ENCODE assay signal across 17 cellular contexts in genomic region chr12:122884091-122884826, GRCh38. TPM values are rescaled to one million over a fixed set of nuclear protein-coding genes. Genes with fewer than 3 reads are reported as not detected.
DNase-seq lines count a peak whose midpoint lies in the region; ATAC-seq, FAIRE-seq and TF ChIP-seq lines count a peak whose summit lies in the region.
"Had no signal": no experiment of that assay in that cellular context is flagged by ENCODE, and none has a peak within 500 bp of the region (broad histone marks: within the 10 kb centered on the region; RNA-seq: fewer than 3 reads in every experiment).

No MANE protein-coding gene starts in this region.

- H3K4me3 ChIP-seq in PC-9 (no peak overlapping the region), keratinocyte (ENCODE audit: control insufficient read depth in 2 of 3, extremely low read depth in 1 of 3, insufficient read depth in 2 of 3, low read depth in 1 of 3, low read length in 3 of 3) (no peak overlapping the region), gastrocnemius medialis (no peak overlapping the region)
- H3K4me3 ChIP-seq: ascending aorta had no signal

- no peaks in the 10 kb centered on the region for H3K27me3 Mint-ChIP-seq in Calu3 (ENCODE audit: unreplicated experiment)

- BruUV-seq in Calu3 (replicated peaks; lab: Mats Ljungman, UMichigan) (no TSS peak), PC-9 (replicated peaks; lab: Mats Ljungman, UMichigan) (no TSS peak)

- H3K4me1 ChIP-seq in PC-9 (replicated peaks; ENCODE audit: insufficient read depth) (peaks cover 45% of the 10 kb centered on the region), keratinocyte (ENCODE audit: control insufficient read depth, extremely low read depth, insufficient read depth, low read length) (peaks cover 40% of the 10 kb centered on the region), gastrocnemius medialis (peaks cover 49 to 60% of the 10 kb centered on the region in 2 donors)

- no peak for DNase-seq in Calu3
- no peak for DNase-seq in PC-9
- no peak for DNase-seq in keratinocyte (ENCODE audit: low read depth, low spot score)
- DNase-seq in gastrocnemius medialis: no peak
- DNase-seq in activated effector memory CD4-positive, alpha-beta T cell treated with anti-CD3 and anti-CD28 coated beads, Interleukin-2, amount 50 U/mL, for 16 hours: no peak
- no peak for DNase-seq in nucleus accumbens (lab: John Stamatoyannopoulos, UW)
- no peak for DNase-seq in posterior vena cava (ENCODE audit: low spot score)
- DNase-seq: activated CD4-positive, alpha-beta T cell treated with anti-CD3 and anti-CD28 coated beads for 4 hours; H9; hypothalamus; NCI-H2107; NCI-H748 treated with DMSO at 0.1 percent for 48 hours; SHP77; stimulated activated naive CD4-positive, alpha-beta T cell treated with Interleukin-2 at 50 U/mL for 16 hours had no signal

- H4K20me1 ChIP-seq in PC-9 (ENCODE audit: insufficient read depth) (peaks cover 37% of the 10 kb centered on the region; the same call in 1 of the 2 replicates), keratinocyte (ENCODE audit: control insufficient read depth, extremely low read depth, insufficient read depth, low read length) (peaks cover 18% of the 10 kb centered on the region)

- no peaks in the 10 kb centered on the region for H3K27me3 ChIP-seq in PC-9 (ENCODE audit: insufficient read depth, low read depth)
- H3K27me3 ChIP-seq in keratinocyte (ENCODE audit: control insufficient read depth, extremely low read depth, insufficient read depth, low read length): no peaks in the 10 kb centered on the region
- no peaks in the 10 kb centered on the region for H3K27me3 ChIP-seq in gastrocnemius medialis
- H3K27me3 ChIP-seq: ascending aorta had no signal

- peaks cover 29% of the 10 kb centered on the region for H3F3A ChIP-seq in PC-9 (ENCODE audit: insufficient read depth, low read depth)

- H3K4me1 Mint-ChIP-seq in Calu3 (ENCODE audit: low read depth, unreplicated experiment): peaks cover 84% of the 10 kb centered on the region

- peak overlapping the region; percentile 64 for H3K27ac Mint-ChIP-seq in Calu3 (ENCODE audit: unreplicated experiment)
- H3K27ac Mint-ChIP-seq: dendritic cell treated with granulocyte-macrophage colony-stimulating factor and Interleukin-4, amounts not matched to agents 40 ng/mL and 50 ng/mL, for 4 days; H9 had no signal

- no peak overlapping the region for H3K9ac ChIP-seq in keratinocyte (ENCODE audit: control insufficient read depth, extremely low read depth, insufficient read depth, low read length)

- no peaks in the 10 kb centered on the region for H3K9me3 Mint-ChIP-seq in Calu3 (ENCODE audit: low read depth, unreplicated experiment)
- H3K9me3 Mint-ChIP-seq: dendritic cell treated with granulocyte-macrophage colony-stimulating factor and Interleukin-4, amounts not matched to agents 40 ng/mL and 50 ng/mL, for 4 days; H9 had no signal

- in situ Hi-C loops in gastrocnemius medialis (cut with MboI; ENCODE audit: low sequenced_read_pairs in 4 of 4): no loop called here

- FAIRE-seq in keratinocyte (lab: Jason Lieb, UNC): no peak

- no peaks in the 10 kb centered on the region for H3K9me3 ChIP-seq in PC-9 (ENCODE audit: insufficient read depth, low read depth)
- no peaks in the 10 kb centered on the region for H3K9me3 ChIP-seq in keratinocyte (ENCODE audit: control insufficient read depth, low read depth, low read length)
- no peaks in the 10 kb centered on the region for H3K9me3 ChIP-seq in gastrocnemius medialis
- H3K9me3 ChIP-seq: ascending aorta had no signal

- H3K9me1 ChIP-seq in keratinocyte (ENCODE audit: control insufficient read depth, extremely low read depth, insufficient read depth, low read length): peaks cover 2% of the 10 kb centered on the region

- H3K79me2 ChIP-seq in PC-9 (ENCODE audit: low read depth) (peaks cover 91% of the 10 kb centered on the region), keratinocyte (ENCODE audit: control insufficient read depth, insufficient read depth, low read length) (peaks cover 85% of the 10 kb centered on the region)

- H2AFZ ChIP-seq in PC-9 (no peak overlapping the region), keratinocyte (ENCODE audit: control insufficient read depth, low read length) (no peak overlapping the region)

- peak overlapping the region; percentile 24 for H3K4me3 Mint-ChIP-seq in Calu3 (ENCODE audit: low read depth, unreplicated experiment)
- H3K4me3 Mint-ChIP-seq: dendritic cell treated with granulocyte-macrophage colony-stimulating factor and Interleukin-4, amounts not matched to agents 40 ng/mL and 50 ng/mL, for 4 days; H9 had no signal

- POLR2A ChIA-PET in PC-9 (lab: Charles Lee; ENCODE audit: unreplicated experiment): no interaction called here

- H3K9me2 ChIP-seq in PC-9 (ENCODE audit: insufficient read depth): no peaks in the 10 kb centered on the region

- intact Hi-C loops in Calu3 (cut with micrococcal nuclease; ENCODE audit: unreplicated experiment): loop anchor here (10.0 kb wide), 1 partner anchor 351 kb away; the partner anchor contains the start of genes MPHOSPH9 and MTRFR
- intact Hi-C loops in PC-9 (cut with micrococcal nuclease; ENCODE audit: unreplicated experiment): no loop called here
- intact Hi-C loops in gastrocnemius medialis (cut with DNase I; ENCODE audit: low total_unique reads): no loop called here
- intact Hi-C loops in posterior vena cava (cut with DNase I): no loop called here

- peaks cover 70% of the 10 kb centered on the region for H3K36me3 Mint-ChIP-seq in Calu3 (ENCODE audit: insufficient read depth, unreplicated experiment)

- H3K36me3 ChIP-seq in PC-9 (ENCODE audit: low read depth) (peaks cover 12% of the 10 kb centered on the region; the same call in 1 of the 2 replicates), keratinocyte (ENCODE audit: control insufficient read depth in 2 of 2, extremely low read depth in 1 of 2, insufficient read depth in 2 of 2, low read length in 2 of 2) (peaks cover 9 to 16% of the 10 kb centered on the region in 2 experiments), gastrocnemius medialis (no peaks in the 10 kb centered on the region)
- H3K36me3 ChIP-seq: ascending aorta had no signal

- no peak for ATAC-seq in gastrocnemius medialis

- TF ChIP-seq CTCF in Calu3 (IDR thresholded peaks at IDR 0.05; ENCODE audit: unreplicated experiment) (no peak), PC-9 (conservative IDR thresholded peaks at IDR 0.05) (no peak), keratinocyte (optimal IDR thresholded peaks at IDR 0.05 in 1 of 3, IDR thresholded peaks at IDR 0.05 in 1 of 3, conservative IDR thresholded peaks at IDR 0.05 in 1 of 3; ENCODE audit: extremely low read depth in 1 of 3, insufficient read depth in 2 of 3, low read length in 3 of 3) (no peak), gastrocnemius medialis (IDR thresholded peaks at IDR 0.05 in 4 of 5, conservative IDR thresholded peaks at IDR 0.05 in 1 of 5) (no peak)

- H3K4me2 ChIP-seq in PC-9 (no peak overlapping the region), keratinocyte (ENCODE audit: control insufficient read depth, extremely low read depth, insufficient read depth, low read depth, low read length) (no peak overlapping the region)

- no peak for TF ChIP-seq POLR2A in gastrocnemius medialis (IDR thresholded peaks at IDR 0.05)

- CTCF ChIA-PET in Calu3 (lab: Charles Lee): interaction anchor here (1.1 kb wide), 1 partner anchor 82 kb away, joined by 9 read pairs; the partner anchor contains the start of gene ABCB9
- CTCF ChIA-PET in PC-9 (lab: Charles Lee): no interaction called here

- 0 out of 2 replicates have a peak overlapping the region, but pooled peaks have one; percentile 9 for H3K27ac ChIP-seq in PC-9
- peak overlapping the region; percentile 47 for H3K27ac ChIP-seq in keratinocyte (ENCODE audit: control insufficient read depth, insufficient read depth, low read length)
- H3K27ac ChIP-seq in gastrocnemius medialis: peak overlapping the region in 3 of 4 donors; percentile 3 to 44 (median 9)
- H3K27ac ChIP-seq: ascending aorta, C4-2B had no signal

- dilution Hi-C loops in keratinocyte (cut with MboI; ENCODE audit: extremely low pct_ligation_motif_present, low sequenced_read_pairs): no loop called here

RNA-seq across cellular contexts. Expression of gene VPS37B, which starts 11.7 kb away (rescaled TPM):
- 104 and 118 TPM in 2 replicates for total RNA-seq in Calu3 (2022)
- 51.4 and 53.5 TPM in 2 replicates for total RNA-seq in PC-9 (2021)
- polyA plus RNA-seq in keratinocyte: 29.3 to 85.5 TPM (median 34.1 TPM) in 3 replicates
- 22.7 TPM for polyA plus RNA-seq in keratinocyte (2011; ENCODE audit: low read depth)
- 47.2 and 61.5 TPM in 2 replicates for polyA plus RNA-seq in keratinocyte (2011; cell fraction: cytosol; rRNA removed)
- polyA plus RNA-seq in keratinocyte (2011; cell fraction: nucleus; rRNA removed): 73.8 and 86.1 TPM in 2 replicates
- polyA plus RNA-seq in keratinocyte (2012; ENCODE audit: low replicate concordance): 37.9 and 59.4 TPM in 2 replicates
- polyA minus RNA-seq in keratinocyte: 24.4 to 39.4 TPM (median 29.8 TPM) in 3 replicates
- 77.5 TPM for polyA minus RNA-seq in keratinocyte (2011; cell fraction: cytosol; rRNA and poly(A)+ RNA removed)
- polyA minus RNA-seq in keratinocyte (2011; cell fraction: nucleus; rRNA and poly(A)+ RNA removed): 33.3 and 50.4 TPM in 2 replicates
- 1 to 10 TPM; 4.8 to 8.2 (median 7.6) TPM for total RNA-seq in gastrocnemius medialis
- total RNA-seq in posterior vena cava: 10 to 100 TPM; 18.3 to 22.3 TPM

RNA-seq across cellular contexts. Expression of gene HIP1R, which starts 49.0 kb away (rescaled TPM):
- total RNA-seq in Calu3 (2022) (234 and 246 TPM in 2 replicates), PC-9 (2021) (33.1 and 47.4 TPM in 2 replicates), gastrocnemius medialis (10 to 100 TPM in 3 of 4 donors, 1 to 10 TPM in 1; 9.3 to 14.8 (median 14.5) TPM), posterior vena cava (10 to 100 TPM; 12.8 to 19.3 TPM)
- polyA plus RNA-seq in keratinocyte: 19.4 to 31.8 TPM (median 23.0 TPM) in 3 replicates
- polyA plus RNA-seq in keratinocyte (2011; ENCODE audit: low read depth): 39.4 TPM
- polyA plus RNA-seq in keratinocyte (2011; cell fraction: cytosol; rRNA removed): 10.1 and 13.0 TPM in 2 replicates
- polyA plus RNA-seq in keratinocyte (2011; cell fraction: nucleus; rRNA removed): 69.4 and 79.4 TPM in 2 replicates
- 21.9 and 45.2 TPM in 2 replicates for polyA plus RNA-seq in keratinocyte (2012; ENCODE audit: low replicate concordance)
- polyA minus RNA-seq in keratinocyte: 42.9 to 79.9 TPM (median 43.5 TPM) in 3 replicates
- 16.3 TPM for polyA minus RNA-seq in keratinocyte (2011; cell fraction: cytosol; rRNA and poly(A)+ RNA removed)
- polyA minus RNA-seq in keratinocyte (2011; cell fraction: nucleus; rRNA and poly(A)+ RNA removed): 36.1 and 37.4 TPM in 2 replicates
